In the genomic region with DNA sequence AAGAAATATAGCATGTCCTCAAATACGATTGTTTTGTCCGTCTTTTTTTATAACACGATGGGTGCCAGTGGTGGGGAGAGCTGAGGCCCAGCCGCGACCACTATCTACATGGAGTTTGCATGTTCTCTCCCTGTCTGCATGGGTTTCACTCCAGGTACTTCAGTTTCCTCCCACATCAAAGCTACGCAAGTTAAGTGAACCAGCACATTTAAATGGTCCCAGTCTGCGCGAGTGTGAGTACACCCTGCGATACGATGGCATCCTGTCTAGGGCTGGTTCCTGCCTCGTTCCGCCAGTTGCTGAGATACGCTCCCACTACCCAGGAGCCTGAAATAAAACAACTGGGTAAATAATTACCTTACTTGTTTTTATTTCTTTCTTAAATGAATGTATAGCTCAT, we compare ENCODE assay signal across 19 cellular contexts. TPM values are rescaled to one million over a fixed set of nuclear protein-coding genes. Genes with fewer than 3 reads are reported as not detected.
DNase-seq lines count a peak whose midpoint lies in the region; ATAC-seq and TF ChIP-seq lines count a peak whose summit lies in the region.
"Had no signal": no experiment of that assay in that cellular context is flagged by ENCODE, and none has a peak within 500 bp of the region (broad histone marks: within the 10 kb centered on the region; RNA-seq: fewer than 3 reads in every experiment).

No MANE protein-coding gene starts in this region.

- H3K9me3 ChIP-seq in OCI-LY3 (ENCODE audit: insufficient read depth, low read length) (no peaks in the 10 kb centered on the region), trophoblast cell (ENCODE audit: insufficient read depth, low read depth, low read length) (no peaks in the 10 kb centered on the region), gastrocnemius medialis (no peaks in the 10 kb centered on the region)
- H3K9me3 ChIP-seq: SJCRH30 had no signal

- H3K4me1 ChIP-seq in OCI-LY3 (ENCODE audit: low read length), result peaks cover 31% of the 10 kb centered on the region
- no peaks in the 10 kb centered on the region for H3K4me1 ChIP-seq in trophoblast cell (ENCODE audit: control insufficient read depth in 1 of 2, insufficient read depth in 2 of 2, low read length in 2 of 2)
- H3K4me1 ChIP-seq in gastrocnemius medialis, result no peaks in the 10 kb centered on the region
- H3K4me1 ChIP-seq: SJCRH30 had no signal

- H2AFZ ChIP-seq in OCI-LY3 (ENCODE audit: low read depth, low read length), result no peak overlapping the region
- H2AFZ ChIP-seq in trophoblast cell (ENCODE audit: insufficient read depth, low read length, poor library complexity), result no peak overlapping the region

- H3K27me3 Mint-ChIP-seq in HFFc6 (ENCODE audit: insufficient read depth), result no peaks in the 10 kb centered on the region; the same call in 1 of the 2 replicates

- H3K9ac ChIP-seq in OCI-LY3 (ENCODE audit: low read length) (no peak overlapping the region), trophoblast cell (ENCODE audit: low read length) (peak overlapping the region; percentile 53)

- H2BK120ac ChIP-seq in trophoblast cell (ENCODE audit: insufficient read depth, low read length, poor library complexity), result no peak overlapping the region

- peaks cover 10% of the 10 kb centered on the region; the same call in 1 of the 2 replicates for H3K4me1 Mint-ChIP-seq in HFFc6 (ENCODE audit: low read depth)
- H3K4me1 Mint-ChIP-seq: H9 had no signal

- H2BK12ac ChIP-seq in trophoblast cell (ENCODE audit: low read length), result no peak overlapping the region

- H2AK5ac ChIP-seq in trophoblast cell (ENCODE audit: low read length), result no peak overlapping the region

- H3K4me2 ChIP-seq in OCI-LY3 (ENCODE audit: low read length) (peak overlapping the region; percentile 48), trophoblast cell (ENCODE audit: low read length) (no peak overlapping the region)

- ATAC-seq in esophagus mucosa (no peak), gastrocnemius medialis (no peak)
- ATAC-seq: GM12878, Panc1 had no signal

- H3K18ac ChIP-seq in trophoblast cell (ENCODE audit: low read length), result no peak overlapping the region

- H4K91ac ChIP-seq in trophoblast cell (ENCODE audit: low read depth, low read length), result no peak overlapping the region

- no peaks in the 10 kb centered on the region for H3K79me1 ChIP-seq in trophoblast cell (ENCODE audit: low read length)

- no peak for TF ChIP-seq POLR2A in gastrocnemius medialis (IDR thresholded peaks at IDR 0.05)

- H3K27me3 ChIP-seq in OCI-LY3 (ENCODE audit: low read depth, low read length), result no peaks in the 10 kb centered on the region
- H3K27me3 ChIP-seq in trophoblast cell (ENCODE audit: insufficient read depth, low read length), result no peaks in the 10 kb centered on the region
- H3K27me3 ChIP-seq in gastrocnemius medialis, result no peaks in the 10 kb centered on the region
- H3K27me3 ChIP-seq: SJCRH30 had no signal

- DNase-seq in DMS53 (lab: John Stamatoyannopoulos, UW), result peak; percentile 95
- DNase-seq in HFFc6, result no peak
- DNase-seq in trophoblast cell, result no peak
- DNase-seq in NCI-H524 (lab: John Stamatoyannopoulos, UW), result no peak
- no peak for DNase-seq in gastrocnemius medialis
- DNase-seq: ACHN, C1 segment of cervical spinal cord, EL, H9, NCI-H1105, NCI-H187 treated with DMSO at 0.1 percent for 48 hours, NCI-H2171 treated with DMSO at 0.1 percent for 48 hours, NCI-H446, SJCRH30 had no signal

- no peak overlapping the region for H3K4ac ChIP-seq in trophoblast cell (ENCODE audit: low read depth, low read length)

- H3K4me3 ChIP-seq in OCI-LY3 (ENCODE audit: low read length) (0 out of 2 replicates have a peak overlapping the region, but pooled peaks have one; percentile 8), trophoblast cell (ENCODE audit: low read depth, low read length) (no peak overlapping the region), gastrocnemius medialis (no peak overlapping the region)
- H3K4me3 ChIP-seq: GM12878, SJCRH30 had no signal

- no peak overlapping the region for H4K8ac ChIP-seq in trophoblast cell (ENCODE audit: low read depth, low read length)

- no peak overlapping the region for H3K23ac ChIP-seq in trophoblast cell (ENCODE audit: low read length)

- intact Hi-C loops in gastrocnemius medialis (cut with DNase I; ENCODE audit: low total_unique reads), result no loop called here

- H3K27ac Mint-ChIP-seq in HFFc6, result 0 out of 2 replicates have a peak overlapping the region, but pooled peaks have one; percentile 5
- H3K27ac Mint-ChIP-seq: H9; T-helper 1 cell treated with Interleukin-12 subunit alpha and Interleukin-12 subunit beta and Interleukin-4 antibody, amounts not matched to agents 30 μg/mL and 1 μg/mL, for 36 hours had no signal

- H4K12ac ChIP-seq in trophoblast cell (ENCODE audit: low read depth, low read length), result no peak overlapping the region

- H3K27ac ChIP-seq in OCI-LY3 (ENCODE audit: low read length), result no peak overlapping the region
- no peak overlapping the region for H3K27ac ChIP-seq in trophoblast cell (ENCODE audit: low read depth, low read length)
- H3K27ac ChIP-seq in gastrocnemius medialis, result no peak overlapping the region
- H3K27ac ChIP-seq: SJCRH30 had no signal

- in situ Hi-C loops in gastrocnemius medialis (cut with MboI; ENCODE audit: low sequenced_read_pairs in 4 of 4), result no loop called here

- H3K36me3 ChIP-seq in OCI-LY3 (replicated peaks; ENCODE audit: low read depth, low read length) (peaks cover 47% of the 10 kb centered on the region), trophoblast cell (ENCODE audit: control insufficient read depth in 1 of 2, insufficient read depth in 2 of 2, low read length in 2 of 2) (peaks cover 10 to 11% of the 10 kb centered on the region in 2 experiments), gastrocnemius medialis (peaks cover 7 to 78% of the 10 kb centered on the region in 2 donors)

- no peak overlapping the region for H3K4me3 Mint-ChIP-seq in HFFc6
- H3K4me3 Mint-ChIP-seq: H9; T-helper 1 cell treated with Interleukin-12 subunit alpha and Interleukin-12 subunit beta and Interleukin-4 antibody, amounts not matched to agents 30 μg/mL and 1 μg/mL, for 36 hours had no signal

- H3K79me2 ChIP-seq in OCI-LY3 (ENCODE audit: low read length), result no peaks in the 10 kb centered on the region
- no peaks in the 10 kb centered on the region for H3K79me2 ChIP-seq in trophoblast cell (ENCODE audit: control insufficient read depth, insufficient read depth, low read length, poor library complexity)

- no peak overlapping the region for H3K14ac ChIP-seq in trophoblast cell (ENCODE audit: low read length)

- TF ChIP-seq CTCF in HFFc6 (IDR thresholded peaks at IDR 0.05) (no peak), OCI-LY3 (IDR thresholded peaks at IDR 0.05; ENCODE audit: low read depth, low read length) (no peak), gastrocnemius medialis (IDR thresholded peaks at IDR 0.05 in 4 of 5, conservative IDR thresholded peaks at IDR 0.05 in 1 of 5) (no peak)

- no CpG with 5 or more reads among the region's 13 CpGs for WGBS in trophoblast cell (ENCODE audit: extremely low coverage, insufficient coverage, insufficient read length)

- no peaks in the 10 kb centered on the region for H3K9me3 Mint-ChIP-seq in HFFc6
- H3K9me3 Mint-ChIP-seq: H9; T-helper 1 cell treated with Interleukin-12 subunit alpha and Interleukin-12 subunit beta and Interleukin-4 antibody, amounts not matched to agents 30 μg/mL and 1 μg/mL, for 36 hours had no signal

- H3K36me3 Mint-ChIP-seq in HFFc6 (ENCODE audit: low read depth), result peaks cover 16% of the 10 kb centered on the region

- no peak overlapping the region for H2BK5ac ChIP-seq in trophoblast cell (ENCODE audit: low read depth, low read length, poor library complexity)

- H4K20me1 ChIP-seq in OCI-LY3 (ENCODE audit: insufficient read depth, low read length), result no peaks in the 10 kb centered on the region

RNA-seq across cellular contexts. Expression of gene ATP13A3, which starts 40.6 kb away (rescaled TPM):
- total RNA-seq in HFFc6 (2021; fragmentation: NEBNext Ultra II Directional; extraction: Animal tissue kit (Norgen Biotek cat#: 25700)), result 100 to 1,000 TPM; 114 to 123 (median 117) TPM
- 26.6 and 27.4 TPM in 2 replicates for polyA plus RNA-seq in trophoblast cell (2013)
- 36.9 TPM for total RNA-seq in esophagus mucosa
- total RNA-seq in gastrocnemius medialis, result 10 to 100 TPM; 31.8 to 90.2 (median 57.3) TPM

RNA-seq across cellular contexts. Expression of gene GP5, which starts 47.1 kb away (rescaled TPM):
- total RNA-seq in HFFc6 (2021; fragmentation: NEBNext Ultra II Directional; extraction: Animal tissue kit (Norgen Biotek cat#: 25700)), result under 1 TPM in 1 of 6 experiments, not detected in 5; 0.05 TPM
- 0.01 TPM in 1 of 2 replicates, not detected in the other for polyA plus RNA-seq in trophoblast cell (2013)
- total RNA-seq in esophagus mucosa, result 0.08 TPM
- under 1 TPM in 1 of 4 donors, not detected in 3; 0.10 TPM for total RNA-seq in gastrocnemius medialis
- total RNA-seq: GM12878, H9, SJCRH30 had no signal
- polyA plus RNA-seq: GM12878 had no signal
